In the genomic region with DNA sequence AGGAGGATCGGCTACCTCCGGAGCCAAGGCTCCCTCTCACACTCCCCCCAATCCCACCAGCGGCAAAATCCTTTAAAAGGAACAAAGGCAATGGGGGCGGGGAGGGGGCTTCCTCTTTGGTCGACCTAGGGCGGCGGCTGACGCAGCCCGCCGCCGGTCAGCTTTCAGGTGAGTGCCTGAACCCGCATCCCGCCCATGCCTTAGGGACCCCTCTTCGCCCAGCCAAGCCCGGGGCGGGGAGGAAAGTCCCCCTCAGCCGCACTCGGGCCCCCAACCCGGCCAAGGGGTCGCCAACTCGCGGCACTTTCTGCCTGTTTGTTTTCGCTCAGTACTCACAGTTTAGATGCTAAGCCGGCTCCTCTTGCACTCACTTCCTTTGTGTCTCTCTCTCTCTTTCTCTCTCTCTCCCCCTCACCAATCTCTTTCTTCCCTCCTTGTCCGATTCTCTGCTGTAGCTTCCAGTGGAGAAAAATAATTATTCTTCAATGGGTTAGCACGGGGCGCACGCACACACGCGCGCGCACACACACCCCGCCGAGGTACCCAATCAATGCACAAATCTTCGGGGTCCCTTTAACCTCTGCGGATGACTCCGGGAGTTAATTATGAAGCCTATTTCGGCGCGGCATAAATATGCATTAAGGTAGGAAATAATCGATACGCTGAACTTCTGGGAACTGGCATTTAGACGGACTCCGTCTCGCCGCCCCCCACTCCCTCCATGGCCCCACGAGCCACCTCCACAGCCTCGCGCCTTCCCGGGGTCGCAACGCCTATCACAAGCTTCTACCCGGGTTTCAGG, we compare ENCODE assay signal across 9 cellular contexts. TPM values are rescaled to one million over a fixed set of nuclear protein-coding genes. Genes with fewer than 3 reads are reported as not detected.
DNase-seq lines count a peak whose midpoint lies in the region; ATAC-seq and TF ChIP-seq lines count a peak whose summit lies in the region.
"Had no signal": no experiment of that assay in that cellular context is flagged by ENCODE, and none has a peak within 500 bp of the region (broad histone marks: within the 10 kb centered on the region; RNA-seq: fewer than 3 reads in every experiment).

A gene (minus strand): TSS at position 465 of the 802 bp plus-strand sequence.

- H3K36me3 Mint-ChIP-seq in Caco-2 (ENCODE audit: insufficient read depth, unreplicated experiment) = no peaks in the 10 kb centered on the region
- peaks cover 5% of the 10 kb centered on the region for H3K36me3 Mint-ChIP-seq in neural progenitor cell

- peak within 1 kb of the TSS; percentile 86 for H3K4me2 ChIP-seq in neural progenitor cell

- H3K9me3 Mint-ChIP-seq in Caco-2 (ENCODE audit: unreplicated experiment) (no peaks in the 10 kb centered on the region), neural progenitor cell (no peaks in the 10 kb centered on the region)

- H3K36me3 ChIP-seq in Caco-2 (ENCODE audit: control insufficient read depth, insufficient read depth, low read length) (no peaks in the 10 kb centered on the region), HUES64 (ENCODE audit: insufficient read depth, low read length) (peaks cover 9% of the 10 kb centered on the region; the same call in 1 of the 2 replicates), neural progenitor cell (no peaks in the 10 kb centered on the region)

- WGBS in HUES64 = under 1% methylated on average over 51 of the region's 53 CpGs

- DNase-seq in Caco-2 = no peak
- no peak for DNase-seq in dorsolateral prefrontal cortex
- peak; percentile 58 for DNase-seq in neural progenitor cell (ENCODE audit: low spot score)
- no peak for DNase-seq in HPDE6-E6E7 (ENCODE audit: extremely low spot score)
- no peak for DNase-seq in NCI-H1930 (lab: John Stamatoyannopoulos, UW)
- DNase-seq in islet precursor cell = no peak
- DNase-seq: activated CD4-positive, alpha-beta T cell treated with anti-CD3 and anti-CD28 coated beads, Interleukin-2, amount 50 U/mL, for 4 hours had no signal

- no peak for TF ChIP-seq CTCF in Caco-2 (IDR thresholded peaks at IDR 0.05; ENCODE audit: insufficient read depth in 1 of 2, low read depth in 1 of 2, low read length in 1 of 2, severe bottlenecking in 1 of 2, unreplicated experiment in 1 of 2)
- TF ChIP-seq CTCF in dorsolateral prefrontal cortex (IDR thresholded peaks at IDR 0.05 in 54 of 56, conservative IDR thresholded peaks at IDR 0.05 in 2 of 56; ENCODE audit: low read depth in 1 of 56, partially characterized antibody in 56 of 56) = no peak
- no peak for TF ChIP-seq CTCF in neural progenitor cell (IDR thresholded peaks at IDR 0.05)

- CTCF ChIA-PET in Caco-2 (lab: Charles Lee) = interaction anchor here (0.7 kb wide), 1 partner anchor 29 kb away, joined by 3 read pairs; no protein-coding TSS in a partner anchor

- BruUV-seq in Caco-2 (replicated peaks; lab: Mats Ljungman, UMichigan) = no TSS peak

- H3K27me3 ChIP-seq in Caco-2 (replicated peaks; ENCODE audit: control insufficient read depth, insufficient read depth, low read length) (peaks cover 1% of the 10 kb centered on the region), HUES64 (ENCODE audit: insufficient read depth, low read length) (no peaks in the 10 kb centered on the region; the same call in 1 of the 2 replicates), dorsolateral prefrontal cortex (peaks cover 0 to 67% (median 46%) of the 10 kb centered on the region in 45 donors), neural progenitor cell (no peaks in the 10 kb centered on the region)

- H3K4me3 ChIP-seq in Caco-2 (ENCODE audit: low read depth, low read length) (peak within 1 kb of the TSS; percentile 41), HUES64 (ENCODE audit: low read length) (peak within 1 kb of the TSS; percentile 84), dorsolateral prefrontal cortex (peak within 1 kb of the TSS in 56 of 59 donors; percentile 5 to 62 (median 33)), neural progenitor cell (peak within 1 kb of the TSS; percentile 85)

- peaks cover 45% of the 10 kb centered on the region for H3K79me2 ChIP-seq in neural progenitor cell (ENCODE audit: low read depth)

- peak within 1 kb of the TSS; percentile 85 for H3K9ac ChIP-seq in HUES64 (ENCODE audit: low read depth, low read length)
- H3K9ac ChIP-seq in neural progenitor cell = peak within 1 kb of the TSS; percentile 29

- H3F3A ChIP-seq in neural progenitor cell (ENCODE audit: low read depth) = peaks cover 88% of the 10 kb centered on the region

- no peaks in the 10 kb centered on the region for H3K9me3 ChIP-seq in Caco-2
- H3K9me3 ChIP-seq in HUES64 (ENCODE audit: insufficient read depth, low read depth, low read length) = no peaks in the 10 kb centered on the region
- no peaks in the 10 kb centered on the region for H3K9me3 ChIP-seq in neural progenitor cell (ENCODE audit: low read depth)

- POLR2A ChIA-PET in Caco-2 (lab: Charles Lee) = no interaction called here

- H3K27ac ChIP-seq in HUES64 (ENCODE audit: low read depth, low read length) = peak within 1 kb of the TSS; percentile 82
- H3K27ac ChIP-seq in dorsolateral prefrontal cortex = peak within 1 kb of the TSS in 1 of 59 donors; percentile 60
- peak within 1 kb of the TSS; percentile 81 for H3K27ac ChIP-seq in neural progenitor cell

- H4K20me1 ChIP-seq in neural progenitor cell (ENCODE audit: low read depth) = peaks cover 67% of the 10 kb centered on the region

- H3K4me3 Mint-ChIP-seq in Caco-2 (ENCODE audit: unreplicated experiment) = peak within 1 kb of the TSS; percentile 65
- H3K4me3 Mint-ChIP-seq in neural progenitor cell = peak within 1 kb of the TSS; percentile 95

- H3K27me3 Mint-ChIP-seq in Caco-2 (ENCODE audit: insufficient read depth, unreplicated experiment) (peaks cover 23% of the 10 kb centered on the region), neural progenitor cell (ENCODE audit: insufficient read depth, low read depth) (peaks cover 15% of the 10 kb centered on the region)

- H2AFZ ChIP-seq in neural progenitor cell (replicated peaks) = no peak within 1 kb of the TSS

- intact Hi-C loops in Caco-2 (cut with micrococcal nuclease; ENCODE audit: unreplicated experiment) (no loop called here), dorsolateral prefrontal cortex (cut with DNase I) (no loop called here)

- H3K4me1 Mint-ChIP-seq in Caco-2 (ENCODE audit: low read depth, unreplicated experiment) (peaks cover 8% of the 10 kb centered on the region), neural progenitor cell (peaks cover 53% of the 10 kb centered on the region)

- peaks cover 7% of the 10 kb centered on the region; the same call in 1 of the 2 replicates for H3K4me1 ChIP-seq in Caco-2
- H3K4me1 ChIP-seq in HUES64 (ENCODE audit: insufficient read depth, low read length) = peaks cover 49% of the 10 kb centered on the region
- peaks cover 58% of the 10 kb centered on the region for H3K4me1 ChIP-seq in neural progenitor cell

- H3K27ac Mint-ChIP-seq in Caco-2 (ENCODE audit: unreplicated experiment) (no peak within 1 kb of the TSS), neural progenitor cell (peak within 1 kb of the TSS; percentile 90)

- no peak for ATAC-seq in GM21390 (IDR thresholded peaks at IDR 0.05; ENCODE audit: unreplicated experiment)

RNA-seq across cellular contexts. Expression of the gene that starts here (rescaled TPM):
- total RNA-seq in Caco-2 (2022) = 0.21 and 0.34 TPM in 2 replicates
- polyA plus RNA-seq in HUES64 (2013, experiment 1 of 2) = 4.1 TPM
- polyA plus RNA-seq in HUES64 (2013, experiment 2 of 2) = 7.0 TPM
- total RNA-seq in dorsolateral prefrontal cortex = 1 to 10 TPM in 107 of 120 experiments, under 1 TPM in 13; 0.46 to 4.5 (median 1.7) TPM
- total RNA-seq in neural progenitor cell (ENCODE audit: low replicate concordance) = 13.9 and 25.7 TPM in 2 replicates

Comparison
In these comparisons a context has a peak if more than half of its experiments do, and no peak if none do; other contexts are left out.
1. H3K4me3 ChIP-seq: peak in every context shown above with its lines; median percentile 85 in neural progenitor cell; 84 in HUES64; 41 in Caco-2; 33 in dorsolateral prefrontal cortex.